Comparison of ENCODE assay signal across 8 cellular contexts in genomic region chr12:123457980-123458779, GRCh38. TPM values are rescaled to one million over a fixed set of nuclear protein-coding genes. Genes with fewer than 3 reads are reported as not detected.
A peak's percentile ranks its signal among the peaks of the same experiment; 100 is the strongest.
DNase-seq lines count a peak whose midpoint lies in the region; ATAC-seq and TF ChIP-seq lines count a peak whose summit lies in the region.

A gene with protein sequence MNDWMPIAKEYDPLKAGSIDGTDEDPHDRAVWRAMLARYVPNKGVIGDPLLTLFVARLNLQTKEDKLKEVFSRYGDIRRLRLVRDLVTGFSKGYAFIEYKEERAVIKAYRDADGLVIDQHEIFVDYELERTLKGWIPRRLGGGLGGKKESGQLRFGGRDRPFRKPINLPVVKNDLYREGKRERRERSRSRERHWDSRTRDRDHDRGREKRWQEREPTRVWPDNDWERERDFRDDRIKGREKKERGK (plus strand): TSS chr12:123458139. CDS start chr12:123465541, 7,402 bp downstream.

- H3K9me2 ChIP-seq in PC-3 (replicated peaks; ENCODE audit: low read length) = no peaks in the 10 kb centered on the region

- ATAC-seq in GM19438 (IDR thresholded peaks at IDR 0.05; ENCODE audit: low read depth, unreplicated experiment) = peak; percentile 59
- ATAC-seq in PC-3 = peak; percentile 79

- peak within 1 kb of the TSS; percentile 90 for H2AFZ ChIP-seq in PC-3 (ENCODE audit: low read length)

- H3K79me2 ChIP-seq in PC-3 (ENCODE audit: low read length) = peaks cover 32% of the 10 kb centered on the region

- H3K4me1 ChIP-seq in PC-3 (ENCODE audit: insufficient read depth, low read length) = no peaks in the 10 kb centered on the region; the same call in 1 of the 2 replicates

- H3K4me2 ChIP-seq in PC-3 (ENCODE audit: low read length) = peak within 1 kb of the TSS; percentile 84

- H3K36me3 Mint-ChIP-seq in CD14-positive monocyte = peaks cover 7 to 12% of the 10 kb centered on the region in 2 donors

- H3K27me3 Mint-ChIP-seq in CD14-positive monocyte (ENCODE audit: low read depth in 3 of 3) = no peaks in the 10 kb centered on the region

- CTCF ChIA-PET in PC-3 (lab: Charles Lee) = no interaction called here

- peak within 1 kb of the TSS; percentile 99 to 100 (median 100) for H3K27ac Mint-ChIP-seq in CD14-positive monocyte

- no peaks in the 10 kb centered on the region for H3F3A ChIP-seq in PC-3 (ENCODE audit: low read length, unreplicated experiment)

- H4K20me1 ChIP-seq in PC-3 (ENCODE audit: low read length) = no peaks in the 10 kb centered on the region

- intact Hi-C loops in CD14-positive monocyte (cut with micrococcal nuclease) (loop anchor here in 1 of 2 donors (5.0 kb wide), 2 partner anchors 76 to 124 kb away; partner anchors contain the start of genes KMT5A and TMED2), PC-3 (cut with micrococcal nuclease) (loop anchor here (1.0 kb wide), 1 partner anchor 93 kb away; no protein-coding TSS in a partner anchor)

- peak within 1 kb of the TSS; percentile 96 for H3K9ac ChIP-seq in PC-3 (ENCODE audit: low read length)

- H3K4me3 ChIP-seq in PC-3 (ENCODE audit: low read length) = peak within 1 kb of the TSS; percentile 76

- DNase-seq in CD14-positive monocyte (ENCODE audit: low spot score) (peak; percentile 80), HuH-7 (ENCODE audit: low spot score) (peak; percentile 32), PC-3 (peak; percentile 70), erythroblast (lab: John Stamatoyannopoulos, UW) (peak; percentile 91 to 92), mucosa of gallbladder (ENCODE audit: low spot score) (peak; percentile 80)
- peak; percentile 88 for DNase-seq in activated T-cell treated with anti-CD3 and anti-CD28 coated beads, Interleukin-2, amount 50 U/mL, for 1 hour
- peak; percentile 63 to 78 for DNase-seq in stimulated activated CD8-positive, alpha-beta memory T cell treated with anti-CD3 and anti-CD28 coated beads, Interleukin-4, amount 100 ng/mL, for 1 hour (ENCODE audit: low read depth in 2 of 2, low spot score in 1 of 2)

- H3K9me3 ChIP-seq in PC-3 (ENCODE audit: low read length) = no peaks in the 10 kb centered on the region

- TF ChIP-seq POLR2A in erythroblast (IDR thresholded peaks at IDR 0.05; ENCODE audit: low read length) = peak; percentile 83

- POLR2A ChIA-PET in PC-3 (lab: Charles Lee; ENCODE audit: unreplicated experiment) = no interaction called here

- H3K36me3 ChIP-seq in PC-3 (ENCODE audit: low read depth, low read length) = no peaks in the 10 kb centered on the region

- peaks cover 20% of the 10 kb centered on the region for H3K4me1 Mint-ChIP-seq in CD14-positive monocyte

- TSS peak; percentile 91 for BruUV-seq in PC-3 (replicated peaks; lab: Mats Ljungman, UMichigan)

- no peaks in the 10 kb centered on the region for H3K9me3 Mint-ChIP-seq in CD14-positive monocyte

- peak within 1 kb of the TSS; percentile 91 for H3K27ac ChIP-seq in PC-3 (ENCODE audit: low read length)

- peak within 1 kb of the TSS; percentile 97 to 99 for H3K4me3 Mint-ChIP-seq in CD14-positive monocyte

- H3K27me3 ChIP-seq in PC-3 (ENCODE audit: low read length) = no peaks in the 10 kb centered on the region

- TF ChIP-seq CTCF in CD14-positive monocyte (IDR thresholded peaks at IDR 0.05) (no peak), PC-3 (conservative IDR thresholded peaks at IDR 0.05; ENCODE audit: low read depth, low read length) (no peak)

RNA-seq across cellular contexts. Expression of the gene that starts here (rescaled TPM):
- polyA plus RNA-seq in CD14-positive monocyte = 10 to 100 TPM; 16.7 to 19.5 TPM
- total RNA-seq in PC-3 (2014; rRNA removed) = 15.9 and 22.9 TPM in 2 replicates
- total RNA-seq in mucosa of gallbladder = 22.0 TPM

Comparison
In these comparisons a context has a peak if more than half of its experiments do, and no peak if none do; other contexts are left out.
1. Peak in every context shown above with its lines: DNase-seq, ATAC-seq, H3K4me3 ChIP-seq and H3K27ac ChIP-seq.
2. DNase-seq: peak in every context shown above with its lines; median percentile 92 in erythroblast; 88 in activated T-cell treated with anti-CD3 and anti-CD28 coated beads, Interleukin-2, amount 50 U/mL, for 1 hour; 80 in CD14-positive monocyte; 80 in mucosa of gallbladder; 70 in stimulated activated CD8-positive, alpha-beta memory T cell treated with anti-CD3 and anti-CD28 coated beads, Interleukin-4, amount 100 ng/mL, for 1 hour; 70 in PC-3; 32 in HuH-7.